ENCODE assay signal across 12 cellular contexts in genomic region chr3:186789554-186790260, GRCh38. TPM values are rescaled to one million over a fixed set of nuclear protein-coding genes. Genes with fewer than 3 reads are reported as not detected.
A peak's percentile ranks its signal among the peaks of the same experiment; 100 is the strongest.
DNase-seq lines count a peak whose midpoint lies in the region; ATAC-seq, FAIRE-seq and TF ChIP-seq lines count a peak whose summit lies in the region.
"Had no signal": no experiment of that assay in that cellular context is flagged by ENCODE, and none has a peak within 500 bp of the region (broad histone marks: within the 10 kb centered on the region; RNA-seq: fewer than 3 reads in every experiment).

No MANE protein-coding gene starts in this region.

- no peaks in the 10 kb centered on the region for H3K27me3 ChIP-seq in K562 (ENCODE audit: control insufficient read depth in 2 of 2, insufficient read depth in 2 of 2, low read length in 2 of 2)
- no peaks in the 10 kb centered on the region for H3K27me3 ChIP-seq in mesenchymal stem cell (ENCODE audit: control insufficient read depth in 1 of 2, insufficient read depth in 1 of 2, low read length in 2 of 2)

- no peak overlapping the region for H2AK5ac ChIP-seq in mesenchymal stem cell (ENCODE audit: low read length, severe bottlenecking)

- H4K8ac ChIP-seq in mesenchymal stem cell (ENCODE audit: low read length) = no peak overlapping the region

- peaks cover 98% of the 10 kb centered on the region for H3K36me3 ChIP-seq in K562 (ENCODE audit: control insufficient read depth, insufficient read depth, low read length)
- H3K36me3 ChIP-seq in mesenchymal stem cell (ENCODE audit: control insufficient read depth in 1 of 2, insufficient read depth in 2 of 2, low read depth in 1 of 2, low read length in 2 of 2) = peaks cover 6 to 66% of the 10 kb centered on the region in 2 experiments

- no peaks in the 10 kb centered on the region for H3K9me1 ChIP-seq in K562 (ENCODE audit: control insufficient read depth, insufficient read depth, low read length)

- H4K91ac ChIP-seq in mesenchymal stem cell (ENCODE audit: low read length) = no peak overlapping the region

- H3K27ac ChIP-seq in K562 (ENCODE audit: extremely low read depth, low read depth, low read length) = no peak overlapping the region
- no peak overlapping the region for H3K27ac ChIP-seq in mesenchymal stem cell (ENCODE audit: low read length, poor library complexity, severe bottlenecking)
- H3K27ac ChIP-seq: skin epidermis had no signal

- H3K23ac ChIP-seq in mesenchymal stem cell (ENCODE audit: low read length in 2 of 2) = no peak overlapping the region

- H3K9me3 ChIP-seq in K562 (replicated peaks; ENCODE audit: control insufficient read depth, insufficient read depth, low read depth, low read length) = no peaks in the 10 kb centered on the region
- no peaks in the 10 kb centered on the region for H3K9me3 ChIP-seq in mesenchymal stem cell (ENCODE audit: control insufficient read depth, low read length)

- H3K27ac Mint-ChIP-seq in stimulated activated naive CD8-positive, alpha-beta T cell treated with anti-CD3 and anti-CD28 coated beads, Interleukin-15, Interleukin-2, amounts not matched to agents 100 ng/mL and 50 ng/mL, for 24 hours = peak overlapping the region; percentile 61
- peak overlapping the region in 1 of 2 donors; percentile 91 for H3K27ac Mint-ChIP-seq in stimulated activated naive CD8-positive, alpha-beta T cell treated with anti-CD3 and anti-CD28 coated beads, Interleukin-15, amount 100 ng/mL, for 72 hours

- CTCF ChIA-PET in K562 (lab: Yijun Ruan, JAX; ENCODE audit: low intra/inter-chr PET ratio) = no interaction called here

- TF ChIP-seq POLR2A in NB4 (IDR thresholded peaks at IDR 0.05; ENCODE audit: extremely low read depth, insufficient read length) = no peak
- no peak; the same call in 1 of the 2 replicates for TF ChIP-seq POLR2A in K562 (conservative IDR thresholded peaks at IDR 0.05)

- peak overlapping the region; percentile 99 for H3K4me3 Mint-ChIP-seq in stimulated activated naive CD8-positive, alpha-beta T cell treated with anti-CD3 and anti-CD28 coated beads, Interleukin-15, Interleukin-2, amounts not matched to agents 100 ng/mL and 50 ng/mL, for 24 hours
- H3K4me3 Mint-ChIP-seq in stimulated activated naive CD8-positive, alpha-beta T cell treated with anti-CD3 and anti-CD28 coated beads, Interleukin-15, amount 100 ng/mL, for 72 hours = no peak overlapping the region

- in situ Hi-C loops in K562 (cut with MboI) = no loop called here

- 26% methylated on average over 4 of the region's 4 CpGs for WGBS in K562 (ENCODE audit: insufficient coverage, low coverage, missing lambda C conversion rate)
- WGBS in mesenchymal stem cell = 69% methylated on average over 2 of the region's 4 CpGs

- H3K4me3 ChIP-seq in NB4 (ENCODE audit: low read depth, low read length) (no peak overlapping the region), K562 (no peak overlapping the region), mesenchymal stem cell (ENCODE audit: insufficient read depth in 1 of 2, low read depth in 1 of 2, low read length in 2 of 2) (no peak overlapping the region)
- H3K4me3 ChIP-seq: skin epidermis had no signal

- H3K14ac ChIP-seq in mesenchymal stem cell (ENCODE audit: low read length in 2 of 2) = no peak overlapping the region

- no peak for DNase-seq in stimulated activated naive CD8-positive, alpha-beta T cell treated with anti-CD3 and anti-CD28 coated beads, Interleukin-15, amount 100 ng/mL, for 72 hours
- DNase-seq in NB4 (ENCODE audit: low read depth) = peak; percentile 50
- DNase-seq in K562 (ENCODE audit: extremely low read depth in 1 of 4, low spot score in 3 of 4) = peak in 1 of 4 experiments; percentile 6
- DNase-seq in mesenchymal stem cell = no peak
- DNase-seq in activated gamma-delta T cell treated with Interleukin-2 at 50 U/mL for 16 hours = no peak
- no peak for DNase-seq in NOMO-1 treated with dmso at 0.1 percent for 144 hours (lab: John Stamatoyannopoulos, UW; ENCODE audit: unreplicated experiment)
- DNase-seq in NCI-H1436 treated with DMSO at 0.1 percent for 48 hours (lab: John Stamatoyannopoulos, UW) = no peak
- DNase-seq: DMS153; naive B cell; NK-92 treated with Interleukin-12 subunit alpha and Interleukin-12 subunit beta, amount 100 ng/mL, for 24 hours had no signal

- no peak overlapping the region for H2BK12ac ChIP-seq in mesenchymal stem cell (ENCODE audit: low read length in 2 of 2)

- H3K79me1 ChIP-seq in mesenchymal stem cell (replicated peaks; ENCODE audit: low read length, poor library complexity, severe bottlenecking) = no peaks in the 10 kb centered on the region

- H3K9me3 Mint-ChIP-seq in stimulated activated naive CD8-positive, alpha-beta T cell treated with anti-CD3 and anti-CD28 coated beads, Interleukin-15, Interleukin-2, amounts not matched to agents 100 ng/mL and 50 ng/mL, for 24 hours = no peaks in the 10 kb centered on the region
- no peaks in the 10 kb centered on the region for H3K9me3 Mint-ChIP-seq in stimulated activated naive CD8-positive, alpha-beta T cell treated with anti-CD3 and anti-CD28 coated beads, Interleukin-15, amount 100 ng/mL, for 72 hours
- H3K9me3 Mint-ChIP-seq: naive B cell had no signal

- TF ChIP-seq EP300 in K562 (IDR thresholded peaks at IDR 0.05; ENCODE audit: low read length) = no peak

- ATAC-seq in stimulated activated naive CD8-positive, alpha-beta T cell treated with anti-CD3 and anti-CD28 coated beads, Interleukin-15, amount 100 ng/mL, for 72 hours = no peak
- ATAC-seq in K562 = peak; percentile 12

- no TSS peak for BruUV-seq in K562 (replicated peaks; lab: Mats Ljungman, UMichigan)

- H2BK120ac ChIP-seq in mesenchymal stem cell (ENCODE audit: low read depth, low read length) = no peak overlapping the region

- H3K4me2 ChIP-seq in K562 (ENCODE audit: insufficient read depth, low read length) (no peak overlapping the region), mesenchymal stem cell (ENCODE audit: low read length, poor library complexity, severe bottlenecking) (no peak overlapping the region)

- no peak for TF ChIP-seq RAD21 in K562 (CRISPR knock-in tag; conservative IDR thresholded peaks at IDR 0.05 in 1 of 2, IDR thresholded peaks at IDR 0.05 in 1 of 2)

- H3K36me3 Mint-ChIP-seq in stimulated activated naive CD8-positive, alpha-beta T cell treated with anti-CD3 and anti-CD28 coated beads, Interleukin-15, Interleukin-2, amounts not matched to agents 100 ng/mL and 50 ng/mL, for 24 hours (ENCODE audit: low read depth) = peaks cover 96% of the 10 kb centered on the region

- no peak overlapping the region for H2BK5ac ChIP-seq in mesenchymal stem cell (ENCODE audit: low read depth, low read length, poor library complexity, severe bottlenecking)

- H2BK15ac ChIP-seq in mesenchymal stem cell (ENCODE audit: low read depth, poor library complexity, severe bottlenecking) = no peak overlapping the region

- peaks cover 0 to 18% of the 10 kb centered on the region in 2 experiments; a peak in 2 of 5 replicates for H3K4me1 ChIP-seq in K562 (replicated peaks in 1 of 2; ENCODE audit: control insufficient read depth in 2 of 2, insufficient read depth in 2 of 2, low read length in 2 of 2)
- H3K4me1 ChIP-seq in mesenchymal stem cell (ENCODE audit: control insufficient read depth, insufficient read depth, low read depth, low read length) = no peaks in the 10 kb centered on the region

- H3K9ac ChIP-seq in K562 (ENCODE audit: insufficient read depth in 1 of 2, low read depth in 2 of 2, low read length in 2 of 2) = no peak overlapping the region
- H3K9ac ChIP-seq in mesenchymal stem cell (ENCODE audit: low read length) = no peak overlapping the region

- intact Hi-C loops in K562 (cut with micrococcal nuclease) = no loop called here

- H3K27me3 Mint-ChIP-seq in stimulated activated naive CD8-positive, alpha-beta T cell treated with anti-CD3 and anti-CD28 coated beads, Interleukin-15, Interleukin-2, amounts not matched to agents 100 ng/mL and 50 ng/mL, for 24 hours = no peaks in the 10 kb centered on the region
- H3K27me3 Mint-ChIP-seq in stimulated activated naive CD8-positive, alpha-beta T cell treated with anti-CD3 and anti-CD28 coated beads, Interleukin-15, amount 100 ng/mL, for 72 hours = no peaks in the 10 kb centered on the region
- H3K27me3 Mint-ChIP-seq: naive B cell had no signal

- H3K79me2 ChIP-seq in K562 (ENCODE audit: control insufficient read depth, insufficient read depth, low read length) = peaks cover 44% of the 10 kb centered on the region

- H3K4me1 Mint-ChIP-seq in stimulated activated naive CD8-positive, alpha-beta T cell treated with anti-CD3 and anti-CD28 coated beads, Interleukin-15, Interleukin-2, amounts not matched to agents 100 ng/mL and 50 ng/mL, for 24 hours (ENCODE audit: low read depth) = peaks cover 51% of the 10 kb centered on the region
- H3K4me1 Mint-ChIP-seq in stimulated activated naive CD8-positive, alpha-beta T cell treated with anti-CD3 and anti-CD28 coated beads, Interleukin-15, amount 100 ng/mL, for 72 hours = peaks cover 58% of the 10 kb centered on the region

- POLR2A ChIA-PET in K562 (lab: Yijun Ruan, JAX) = interaction anchor here (0.6 to 1.2 kb wide), 6 partner anchors 8 to 312 kb away, joined by 3 to 4 read pairs (median 3); partner anchors contain the start of gene RFC4

- TF ChIP-seq CTCF in NB4 (IDR thresholded peaks at IDR 0.05; ENCODE audit: low read depth, low read length) (no peak), K562 (IDR thresholded peaks at IDR 0.05 in 2 of 3, conservative IDR thresholded peaks at IDR 0.05 in 1 of 3; ENCODE audit: insufficient read depth in 2 of 3, low read depth in 1 of 3, low read length in 3 of 3) (peak in 1 of 3 experiments; percentile 6; a peak in 1 of 6 replicates)

- no peak overlapping the region for H3K4ac ChIP-seq in mesenchymal stem cell (ENCODE audit: low read depth in 1 of 2, low read length in 2 of 2)

- no peak overlapping the region for H2AFZ ChIP-seq in K562 (ENCODE audit: low read depth, low read length)
- H2AFZ ChIP-seq in mesenchymal stem cell (ENCODE audit: low read depth, low read length) = no peak overlapping the region

- no peak for FAIRE-seq in K562 (lab: Jason Lieb, UNC)

- H4K20me1 ChIP-seq in K562 (replicated peaks; ENCODE audit: control insufficient read depth, insufficient read depth, low read length) = peaks cover 53% of the 10 kb centered on the region

- H3K18ac ChIP-seq in mesenchymal stem cell (ENCODE audit: low read depth in 1 of 2, low read length in 2 of 2) = no peak overlapping the region

RNA-seq across cellular contexts. Expression of gene EIF4A2, which starts 6.3 kb away (rescaled TPM):
- total RNA-seq in K562 (2011; cell fraction: chromatin; rRNA removed; ENCODE audit: low replicate concordance) = 907 and 2,185 TPM in 2 replicates
- total RNA-seq in K562 (2011; cell fraction: nucleolus; rRNA removed) = 596 and 759 TPM in 2 replicates
- total RNA-seq in K562 (2011; cell fraction: nucleoplasm; rRNA removed) = 826 and 984 TPM in 2 replicates
- total RNA-seq in K562 (2014; rRNA removed) (307 and 311 TPM in 2 replicates), K562 (2014; rRNA removed; fragmentation: Illumina TruSeq; extraction: Trizol) (509 and 525 TPM in 2 replicates), K562 (2015; rRNA removed; fragmentation: Illumina TruSeq; extraction: Trizol) (454 and 491 TPM in 2 replicates), K562 (2021) (314 and 345 TPM in 2 replicates)
- polyA plus RNA-seq in K562 (2011; rRNA removed) (610 and 754 TPM in 2 replicates), K562 (2014; fragmentation: Illumina TruSeq; extraction: Trizol) (348 and 435 TPM in 2 replicates), K562 (2014; fragmentation: Nextera tagmentation; extraction: Ambion mirVana) (100 to 1,000 TPM; 329 to 333 TPM), K562 (2014; rRNA removed) (486 and 488 TPM in 2 replicates)
- 99.9 and 649 TPM in 2 replicates for polyA plus RNA-seq in K562 (2011; cell fraction: cytosol; rRNA removed)
- 835 and 1,465 TPM in 2 replicates for polyA plus RNA-seq in K562 (2011; cell fraction: nucleus; rRNA removed)
- 245 and 306 TPM in 2 replicates for polyA plus RNA-seq in K562 (2012)
- polyA minus RNA-seq in K562 (2011; rRNA and poly(A)+ RNA removed) = 799 and 873 TPM in 2 replicates
- 331 and 423 TPM in 2 replicates for polyA minus RNA-seq in K562 (2011; cell fraction: cytosol; rRNA and poly(A)+ RNA removed)
- 872 and 1,595 TPM in 2 replicates for polyA minus RNA-seq in K562 (2011; cell fraction: nucleus; rRNA and poly(A)+ RNA removed)
- 133 TPM for polyA plus RNA-seq in mesenchymal stem cell (2013, experiment 1 of 2)
- 135 TPM for polyA plus RNA-seq in mesenchymal stem cell (2013, experiment 2 of 2)

RNA-seq across cellular contexts. Expression of gene RFC4, which starts 16.6 kb away (rescaled TPM):
- total RNA-seq in K562 (2011; cell fraction: chromatin; rRNA removed; ENCODE audit: low replicate concordance) = 83.7 and 192 TPM in 2 replicates
- 38.6 and 48.2 TPM in 2 replicates for total RNA-seq in K562 (2011; cell fraction: nucleolus; rRNA removed)
- 72.6 and 72.7 TPM in 2 replicates for total RNA-seq in K562 (2011; cell fraction: nucleoplasm; rRNA removed)
- total RNA-seq in K562 (2014; rRNA removed) (127 and 138 TPM in 2 replicates), K562 (2014; rRNA removed; fragmentation: Illumina TruSeq; extraction: Trizol) (191 and 198 TPM in 2 replicates), K562 (2015; rRNA removed; fragmentation: Illumina TruSeq; extraction: Trizol) (162 and 180 TPM in 2 replicates), K562 (2021) (109 and 122 TPM in 2 replicates)
- polyA plus RNA-seq in K562 (2011; rRNA removed) (84.9 and 105 TPM in 2 replicates), K562 (2014; fragmentation: Illumina TruSeq; extraction: Trizol) (161 and 181 TPM in 2 replicates), K562 (2014; fragmentation: Nextera tagmentation; extraction: Ambion mirVana) (100 to 1,000 TPM; 180 to 227 TPM), K562 (2014; rRNA removed) (166 and 195 TPM in 2 replicates)
- polyA plus RNA-seq in K562 (2011; cell fraction: cytosol; rRNA removed) = 19.1 and 34.8 TPM in 2 replicates
- 177 and 244 TPM in 2 replicates for polyA plus RNA-seq in K562 (2011; cell fraction: nucleus; rRNA removed)
- polyA plus RNA-seq in K562 (2012) = 127 and 129 TPM in 2 replicates
- polyA minus RNA-seq in K562 (2011; rRNA and poly(A)+ RNA removed) = 44.9 and 47.6 TPM in 2 replicates
- 28.5 and 30.7 TPM in 2 replicates for polyA minus RNA-seq in K562 (2011; cell fraction: cytosol; rRNA and poly(A)+ RNA removed)
- 28.0 and 43.4 TPM in 2 replicates for polyA minus RNA-seq in K562 (2011; cell fraction: nucleus; rRNA and poly(A)+ RNA removed)
- polyA plus RNA-seq in mesenchymal stem cell (2013, experiment 1 of 2) = 11.5 TPM
- 11.5 TPM for polyA plus RNA-seq in mesenchymal stem cell (2013, experiment 2 of 2)

RNA-seq across cellular contexts. Expression of gene ADIPOQ, which starts 52.8 kb away (rescaled TPM):
- total RNA-seq in K562 (2011; cell fraction: chromatin; rRNA removed; ENCODE audit: low replicate concordance) = not detected in 2 replicates
- 0.13 TPM in 1 of 2 replicates, not detected in the other for total RNA-seq in K562 (2011; cell fraction: nucleolus; rRNA removed)
- total RNA-seq in K562 (2011; cell fraction: nucleoplasm; rRNA removed) = not detected in 2 replicates
- not detected in 2 replicates for total RNA-seq in K562 (2014; rRNA removed)
- total RNA-seq in K562 (2014; rRNA removed; fragmentation: Illumina TruSeq; extraction: Trizol) = not detected in 2 replicates
- not detected in 2 replicates for total RNA-seq in K562 (2015; rRNA removed; fragmentation: Illumina TruSeq; extraction: Trizol)
- total RNA-seq in K562 (2021) = 0.04 TPM in 1 of 2 replicates, not detected in the other
- 0.01 and 0.03 TPM in 2 replicates for polyA plus RNA-seq in K562 (2011; rRNA removed)
- 0.01 TPM in 1 of 2 replicates, not detected in the other for polyA plus RNA-seq in K562 (2011; cell fraction: cytosol; rRNA removed)
- polyA plus RNA-seq in K562 (2011; cell fraction: nucleus; rRNA removed) = not detected in 2 replicates
- 0.01 TPM in 1 of 2 replicates, not detected in the other for polyA plus RNA-seq in K562 (2012)
- polyA plus RNA-seq in K562 (2014; fragmentation: Illumina TruSeq; extraction: Trizol) = 0.04 TPM in 2 replicates
- polyA plus RNA-seq in K562 (2014; fragmentation: Nextera tagmentation; extraction: Ambion mirVana) = under 1 TPM; 0.01 to 0.03 TPM
- 0.03 TPM in 1 of 2 replicates, not detected in the other for polyA plus RNA-seq in K562 (2014; rRNA removed)
- not detected in 2 replicates for polyA minus RNA-seq in K562 (2011; rRNA and poly(A)+ RNA removed)
- polyA minus RNA-seq in K562 (2011; cell fraction: cytosol; rRNA and poly(A)+ RNA removed) = not detected in 2 replicates
- polyA minus RNA-seq in K562 (2011; cell fraction: nucleus; rRNA and poly(A)+ RNA removed) = not detected in 2 replicates
- polyA plus RNA-seq in mesenchymal stem cell (2013, experiment 1 of 2) = not detected
- polyA plus RNA-seq in mesenchymal stem cell (2013, experiment 2 of 2) = not detected
